13 cellular contexts compared by ENCODE assay signal in the genomic region with DNA sequence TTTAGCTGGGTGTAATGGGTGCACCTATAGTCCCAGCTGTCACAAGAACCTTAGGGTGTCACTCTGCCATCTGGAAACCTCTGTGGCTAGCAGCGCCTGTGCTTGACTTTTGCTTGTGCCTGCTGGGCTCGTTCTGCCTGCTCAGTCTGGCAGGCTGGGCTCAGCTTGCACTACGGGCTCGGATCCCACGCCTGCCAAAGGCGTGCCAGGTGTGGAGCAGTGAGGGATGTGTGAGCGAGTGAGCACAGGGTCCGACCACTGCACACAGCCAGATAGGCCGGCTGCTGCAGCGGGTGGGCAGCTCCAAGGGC. TPM values are rescaled to one million over a fixed set of nuclear protein-coding genes. Genes with fewer than 3 reads are reported as not detected.
DNase-seq lines count a peak whose midpoint lies in the region; ATAC-seq and TF ChIP-seq lines count a peak whose summit lies in the region.
"Had no signal": no experiment of that assay in that cellular context is flagged by ENCODE, and none has a peak within 500 bp of the region (broad histone marks: within the 10 kb centered on the region; RNA-seq: fewer than 3 reads in every experiment).

No MANE protein-coding gene starts in this region.

- H3K36me3 Mint-ChIP-seq in stimulated activated memory B cell treated with anti-CD40 and anti-IgM and Interleukin-4, amounts not matched to agents 10 μg/mL and 1 μg/mL and 100 μg/mL, for 72 hours = peaks cover 5% of the 10 kb centered on the region

- H3K27ac Mint-ChIP-seq in stimulated activated memory B cell treated with anti-CD40 and anti-IgM and Interleukin-4, amounts not matched to agents 10 μg/mL and 1 μg/mL and 100 μg/mL, for 72 hours = peak overlapping the region; percentile 96

- no peaks in the 10 kb centered on the region for H3K9me3 ChIP-seq in SJSA1 (replicated peaks)

- H3K4me3 ChIP-seq in HL-60 (replicated peaks; ENCODE audit: insufficient read depth, low read length) (peak overlapping the region; percentile 56), SJSA1 (peak overlapping the region; percentile 41)
- H3K4me3 ChIP-seq: lung had no signal

- peaks cover 8% of the 10 kb centered on the region; the same call in 1 of the 2 replicates for H3K36me3 ChIP-seq in SJSA1

- no peak for TF ChIP-seq CTCF in HL-60 (IDR thresholded peaks at IDR 0.05; ENCODE audit: insufficient read depth, low read length)

- peaks cover 49% of the 10 kb centered on the region for H3K4me1 Mint-ChIP-seq in stimulated activated memory B cell treated with anti-CD40 and anti-IgM and Interleukin-4, amounts not matched to agents 10 μg/mL and 1 μg/mL and 100 μg/mL, for 72 hours

- DNase-seq in HL-60 (ENCODE audit: low read depth in 1 of 2, low spot score in 1 of 2) = peak in 1 of 2 experiments; percentile 47
- no peak for DNase-seq in SJSA1 (ENCODE audit: low read depth in 1 of 2, low spot score in 2 of 2)
- DNase-seq in islet precursor cell = peak; percentile 66
- no peak for DNase-seq in NCI-H2227 (lab: John Stamatoyannopoulos, UW; ENCODE audit: unreplicated experiment)
- DNase-seq: DMS53, NCI-H187 treated with DMSO at 0.1 percent for 48 hours had no signal

- H3K4me1 ChIP-seq in SJSA1 (replicated peaks) = peaks cover 26% of the 10 kb centered on the region

- ATAC-seq in stimulated activated memory B cell treated with anti-CD40 and anti-IgM and Interleukin-4, amounts not matched to agents 10 μg/mL and 1 μg/mL and 100 μg/mL, for 72 hours = no peak
- ATAC-seq in GM18861 (IDR thresholded peaks at IDR 0.05; ENCODE audit: unreplicated experiment) = no peak
- no peak for ATAC-seq in GM18517 (IDR thresholded peaks at IDR 0.05; ENCODE audit: unreplicated experiment)
- ATAC-seq: Panc1 had no signal

- no peaks in the 10 kb centered on the region for H3K9me3 Mint-ChIP-seq in stimulated activated memory B cell treated with anti-CD40 and anti-IgM and Interleukin-4, amounts not matched to agents 10 μg/mL and 1 μg/mL and 100 μg/mL, for 72 hours
- H3K9me3 Mint-ChIP-seq: stimulated activated naive CD8-positive, alpha-beta T cell treated with anti-CD3 and anti-CD28 coated beads, Interleukin-15, Interleukin-2, amounts not matched to agents 100 ng/mL and 50 ng/mL, for 24 hours had no signal

- peak overlapping the region; percentile 68 for H3K4me3 Mint-ChIP-seq in stimulated activated memory B cell treated with anti-CD40 and anti-IgM and Interleukin-4, amounts not matched to agents 10 μg/mL and 1 μg/mL and 100 μg/mL, for 72 hours

- no peaks in the 10 kb centered on the region for H3K27me3 ChIP-seq in HL-60 (ENCODE audit: insufficient read depth, poor library complexity, severe bottlenecking)
- H3K27me3 ChIP-seq in SJSA1 (replicated peaks) = no peaks in the 10 kb centered on the region

- no peaks in the 10 kb centered on the region for H3K27me3 Mint-ChIP-seq in stimulated activated memory B cell treated with anti-CD40 and anti-IgM and Interleukin-4, amounts not matched to agents 10 μg/mL and 1 μg/mL and 100 μg/mL, for 72 hours
- H3K27me3 Mint-ChIP-seq: stimulated activated naive CD8-positive, alpha-beta T cell treated with anti-CD3 and anti-CD28 coated beads, Interleukin-15, Interleukin-2, amounts not matched to agents 100 ng/mL and 50 ng/mL, for 24 hours had no signal

- peak overlapping the region; percentile 79 for H3K27ac ChIP-seq in HL-60 (replicated peaks)
- peak overlapping the region; percentile 61 for H3K27ac ChIP-seq in SJSA1
- H3K27ac ChIP-seq: epithelial cell of prostate had no signal

RNA-seq across cellular contexts. Expression of a gene that starts 2.8 kb away (rescaled TPM):
- total RNA-seq in SJSA1 (2014; rRNA removed; shearing (Covaris generic)) = 3.4 and 6.4 TPM in 2 replicates

RNA-seq across cellular contexts. Expression of a gene that starts 14.7 kb away (rescaled TPM):
- 16.1 and 29.2 TPM in 2 replicates for total RNA-seq in SJSA1 (2014; rRNA removed; shearing (Covaris generic))

RNA-seq across cellular contexts. Expression of a gene that starts 49.8 kb away (rescaled TPM):
- 1.5 and 6.5 TPM in 2 replicates for total RNA-seq in SJSA1 (2014; rRNA removed; shearing (Covaris generic))
